In the genomic region with DNA sequence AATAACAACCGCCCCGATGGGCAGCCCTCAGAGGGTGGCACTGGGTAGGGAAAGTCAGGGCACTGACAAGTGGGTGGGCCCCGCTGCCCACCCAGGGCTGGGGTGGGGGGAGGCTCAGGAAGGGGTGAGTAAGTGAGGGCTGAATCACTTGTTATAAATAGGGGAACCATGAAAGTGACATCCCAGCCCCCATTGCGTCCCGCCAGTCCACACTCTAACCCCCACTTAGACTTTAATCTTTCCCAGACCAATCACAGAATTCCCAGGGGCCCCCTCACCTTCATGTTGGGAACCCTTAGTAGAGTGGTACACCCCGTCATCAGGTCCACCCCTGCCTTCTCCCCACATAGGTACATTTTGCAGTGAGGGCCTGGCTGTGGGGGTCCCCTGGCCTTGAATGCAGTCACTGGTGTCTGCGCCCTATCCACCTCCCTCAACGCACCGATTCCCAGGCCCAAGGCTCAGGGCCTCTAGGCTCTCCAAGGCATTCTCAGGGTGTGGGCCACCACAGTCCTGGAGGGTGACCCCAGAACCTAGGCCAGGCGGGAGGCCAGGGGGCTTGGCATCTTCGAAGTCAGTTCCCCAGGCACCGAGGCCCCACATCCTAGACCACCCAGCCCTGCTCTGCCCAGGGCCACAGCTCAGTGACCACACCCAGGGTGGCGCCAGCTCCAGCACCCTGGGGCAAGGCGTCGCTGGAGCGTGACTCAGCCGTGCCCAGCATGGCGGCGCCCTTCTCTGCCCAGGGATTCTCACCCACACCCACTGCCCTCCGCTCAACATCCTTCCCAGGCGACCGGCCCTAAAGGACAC, we compare ENCODE assay signal across 8 cellular contexts. TPM values are rescaled to one million over a fixed set of nuclear protein-coding genes. Genes with fewer than 3 reads are reported as not detected.
DNase-seq lines count a peak whose midpoint lies in the region; ATAC-seq and TF ChIP-seq lines count a peak whose summit lies in the region.

No MANE protein-coding gene starts in this region.

- ATAC-seq in CD4-positive, alpha-beta T cell (ENCODE audit: poor library complexity), result no peak
- ATAC-seq in activated CD8-positive, alpha-beta memory T cell treated with anti-CD3 and anti-CD28 coated beads, Interleukin-2, amount 10 ng/mL, durations not matched to agents 7 days and 5 days, result peak; percentile 4

- H3K27ac Mint-ChIP-seq in CD4-positive, alpha-beta T cell, result peak overlapping the region; percentile 99
- H3K27ac Mint-ChIP-seq in activated CD8-positive, alpha-beta memory T cell treated with anti-CD3 and anti-CD28 coated beads, Interleukin-2, amount 10 ng/mL, durations not matched to agents 7 days and 5 days, result peak overlapping the region; percentile 95
- H3K27ac Mint-ChIP-seq in osteocyte (ENCODE audit: unreplicated experiment), result peak overlapping the region; percentile 98

- CTCF ChIA-PET in CD4-positive, alpha-beta T cell (lab: Charles Lee), result interaction anchor here (4.4 kb wide), 1 partner anchor 22 kb away, joined by 40 read pairs; no protein-coding TSS in a partner anchor
- CTCF ChIA-PET in activated CD8-positive, alpha-beta memory T cell treated with anti-CD3 and anti-CD28 coated beads, Interleukin-2, amount 10 ng/mL, durations not matched to agents 7 days and 5 days (lab: Charles Lee), result interaction anchor here (0.6 to 5.9 kb wide), 5 partner anchors 22 to 296 kb away, joined by 3 to 50 read pairs (median 3); a partner anchor contains a TSS

- peak overlapping the region; percentile 97 for H3K27ac ChIP-seq in CD4-positive, alpha-beta T cell (ENCODE audit: low read depth, low read length)
- H3K27ac ChIP-seq in esophagus muscularis mucosa (replicated peaks in 1 of 4), result peak overlapping the region; percentile 99 to 100 (median 100)

- intact Hi-C loops in CD4-positive, alpha-beta T cell (cut with DNase I, micrococcal nuclease), result loop anchor here (2.0 to 10.0 kb wide), 2 partner anchors 51 to 685 kb away; a partner anchor contains a TSS
- intact Hi-C loops in esophagus muscularis mucosa (cut with DNase I), result loop anchor here (10.0 kb wide), 1 partner anchor 685 kb away; a partner anchor contains a TSS

- TF ChIP-seq RAD21 in Ishikawa (IDR thresholded peaks at IDR 0.05; ENCODE audit: low read depth), result peak; percentile 22; the same call in 1 of the 2 replicates

- peaks cover 8 to 47% (median 20%) of the 10 kb centered on the region in 4 donors for H3K36me3 ChIP-seq in esophagus muscularis mucosa

- H3K9me3 Mint-ChIP-seq in CD4-positive, alpha-beta T cell, result no peaks in the 10 kb centered on the region
- no peaks in the 10 kb centered on the region for H3K9me3 Mint-ChIP-seq in activated CD8-positive, alpha-beta memory T cell treated with anti-CD3 and anti-CD28 coated beads, Interleukin-2, amount 10 ng/mL, durations not matched to agents 7 days and 5 days (ENCODE audit: low read depth)
- no peaks in the 10 kb centered on the region for H3K9me3 Mint-ChIP-seq in osteocyte (ENCODE audit: unreplicated experiment)

- peaks cover 73% of the 10 kb centered on the region for H3K4me1 Mint-ChIP-seq in CD4-positive, alpha-beta T cell (ENCODE audit: low read depth)
- peaks cover 47% of the 10 kb centered on the region for H3K4me1 Mint-ChIP-seq in activated CD8-positive, alpha-beta memory T cell treated with anti-CD3 and anti-CD28 coated beads, Interleukin-2, amount 10 ng/mL, durations not matched to agents 7 days and 5 days
- H3K4me1 Mint-ChIP-seq in osteocyte (ENCODE audit: unreplicated experiment), result peaks cover 61% of the 10 kb centered on the region

- H3K27me3 ChIP-seq in CD4-positive, alpha-beta T cell (ENCODE audit: control insufficient read depth, insufficient read depth, low read length), result no peaks in the 10 kb centered on the region
- H3K27me3 ChIP-seq in esophagus muscularis mucosa, result no peaks in the 10 kb centered on the region

- TF ChIP-seq CTCF in CD4-positive, alpha-beta T cell (IDR thresholded peaks at IDR 0.05), result no peak
- TF ChIP-seq CTCF in esophagus muscularis mucosa (IDR thresholded peaks at IDR 0.05), result no peak
- TF ChIP-seq CTCF in osteocyte (IDR thresholded peaks at IDR 0.05), result no peak

- TF ChIP-seq POLR2A in esophagus muscularis mucosa (IDR thresholded peaks at IDR 0.05; ENCODE audit: low read depth), result no peak

- peaks cover 53 to 87% (median 83%) of the 10 kb centered on the region in 4 donors for H3K4me1 ChIP-seq in esophagus muscularis mucosa

- peak in 2 of 10 experiments; percentile 53 to 65 for DNase-seq in CD4-positive, alpha-beta T cell
- DNase-seq in activated CD8-positive, alpha-beta memory T cell treated with anti-CD3 and anti-CD28 coated beads, Interleukin-2, amount 10 ng/mL, durations not matched to agents 7 days and 5 days, result peak; percentile 71
- DNase-seq in esophagus muscularis mucosa (ENCODE audit: extremely low spot score), result no peak
- DNase-seq in osteocyte (ENCODE audit: extremely low spot score, unreplicated experiment), result peak; percentile 93
- DNase-seq in DMS79 treated with DMSO at 0.1 percent for 48 hours (lab: John Stamatoyannopoulos, UW), result no peak
- DNase-seq in Ammon's horn (ENCODE audit: low spot score), result no peak
- DNase-seq in cortex of kidney (lab: John Stamatoyannopoulos, UW), result no peak

- POLR2A ChIA-PET in CD4-positive, alpha-beta T cell (lab: Charles Lee), result interaction anchor here (1.1 to 2.5 kb wide), 6 partner anchors 8 to 65 kb away, joined by 4 to 10 read pairs (median 7); a partner anchor contains a TSS

- H3K4me3 ChIP-seq in esophagus muscularis mucosa, result peak overlapping the region; percentile 85 to 100 (median 100)

- TF ChIP-seq EP300 in Ishikawa (IDR thresholded peaks at IDR 0.05; ENCODE audit: borderline replicate concordance) (peak; percentile 84), esophagus muscularis mucosa (IDR thresholded peaks at IDR 0.05) (no peak)

- H3K4me3 Mint-ChIP-seq in CD4-positive, alpha-beta T cell, result peak overlapping the region; percentile 93
- H3K4me3 Mint-ChIP-seq in activated CD8-positive, alpha-beta memory T cell treated with anti-CD3 and anti-CD28 coated beads, Interleukin-2, amount 10 ng/mL, durations not matched to agents 7 days and 5 days, result peak overlapping the region; percentile 90
- H3K4me3 Mint-ChIP-seq in osteocyte (ENCODE audit: unreplicated experiment), result peak overlapping the region; percentile 92

- no peaks in the 10 kb centered on the region for H3K9me3 ChIP-seq in CD4-positive, alpha-beta T cell (ENCODE audit: control insufficient read depth, low read length)
- H3K9me3 ChIP-seq in esophagus muscularis mucosa, result no peaks in the 10 kb centered on the region

- WGBS in esophagus muscularis mucosa, result 17% methylated on average over 16 of the region's 22 CpGs

- H3K27me3 Mint-ChIP-seq in CD4-positive, alpha-beta T cell, result no peaks in the 10 kb centered on the region
- no peaks in the 10 kb centered on the region for H3K27me3 Mint-ChIP-seq in activated CD8-positive, alpha-beta memory T cell treated with anti-CD3 and anti-CD28 coated beads, Interleukin-2, amount 10 ng/mL, durations not matched to agents 7 days and 5 days
- H3K27me3 Mint-ChIP-seq in osteocyte (ENCODE audit: unreplicated experiment), result no peaks in the 10 kb centered on the region

- H3K36me3 Mint-ChIP-seq in CD4-positive, alpha-beta T cell (ENCODE audit: low read depth), result peaks cover 7% of the 10 kb centered on the region
- H3K36me3 Mint-ChIP-seq in activated CD8-positive, alpha-beta memory T cell treated with anti-CD3 and anti-CD28 coated beads, Interleukin-2, amount 10 ng/mL, durations not matched to agents 7 days and 5 days, result peaks cover 40% of the 10 kb centered on the region
- peaks cover 22% of the 10 kb centered on the region for H3K36me3 Mint-ChIP-seq in osteocyte (ENCODE audit: unreplicated experiment)

TF ChIP-seq in Ishikawa, 13 proteins besides CTCF, POLR2A, EP300 and RAD21 (continues in another document):
- TF ChIP-seq ZBTB7A (IDR thresholded peaks at IDR 0.05; ENCODE audit: low read depth) (no peak), FOXM1 (IDR thresholded peaks at IDR 0.05; ENCODE audit: borderline replicate concordance, low read depth) (peak; percentile 32; the same call in 1 of the 2 replicates), YY1 (IDR thresholded peaks at IDR 0.05; ENCODE audit: low read depth) (peak; percentile 87), TCF12 (IDR thresholded peaks at IDR 0.05; ENCODE audit: low read depth) (peak; percentile 67)
- TF ChIP-seq, protein P1, sequence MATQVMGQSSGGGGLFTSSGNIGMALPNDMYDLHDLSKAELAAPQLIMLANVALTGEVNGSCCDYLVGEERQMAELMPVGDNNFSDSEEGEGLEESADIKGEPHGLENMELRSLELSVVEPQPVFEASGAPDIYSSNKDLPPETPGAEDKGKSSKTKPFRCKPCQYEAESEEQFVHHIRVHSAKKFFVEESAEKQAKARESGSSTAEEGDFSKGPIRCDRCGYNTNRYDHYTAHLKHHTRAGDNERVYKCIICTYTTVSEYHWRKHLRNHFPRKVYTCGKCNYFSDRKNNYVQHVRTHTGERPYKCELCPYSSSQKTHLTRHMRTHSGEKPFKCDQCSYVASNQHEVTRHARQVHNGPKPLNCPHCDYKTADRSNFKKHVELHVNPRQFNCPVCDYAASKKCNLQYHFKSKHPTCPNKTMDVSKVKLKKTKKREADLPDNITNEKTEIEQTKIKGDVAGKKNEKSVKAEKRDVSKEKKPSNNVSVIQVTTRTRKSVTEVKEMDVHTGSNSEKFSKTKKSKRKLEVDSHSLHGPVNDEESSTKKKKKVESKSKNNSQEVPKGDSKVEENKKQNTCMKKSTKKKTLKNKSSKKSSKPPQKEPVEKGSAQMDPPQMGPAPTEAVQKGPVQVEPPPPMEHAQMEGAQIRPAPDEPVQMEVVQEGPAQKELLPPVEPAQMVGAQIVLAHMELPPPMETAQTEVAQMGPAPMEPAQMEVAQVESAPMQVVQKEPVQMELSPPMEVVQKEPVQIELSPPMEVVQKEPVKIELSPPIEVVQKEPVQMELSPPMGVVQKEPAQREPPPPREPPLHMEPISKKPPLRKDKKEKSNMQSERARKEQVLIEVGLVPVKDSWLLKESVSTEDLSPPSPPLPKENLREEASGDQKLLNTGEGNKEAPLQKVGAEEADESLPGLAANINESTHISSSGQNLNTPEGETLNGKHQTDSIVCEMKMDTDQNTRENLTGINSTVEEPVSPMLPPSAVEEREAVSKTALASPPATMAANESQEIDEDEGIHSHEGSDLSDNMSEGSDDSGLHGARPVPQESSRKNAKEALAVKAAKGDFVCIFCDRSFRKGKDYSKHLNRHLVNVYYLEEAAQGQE (IDR thresholded peaks at IDR 0.05; ENCODE audit: low read depth), result no peak

RNA-seq across cellular contexts. Expression of a gene that starts 36.8 kb away (rescaled TPM):
- under 1 TPM in 1 of 2 experiments, not detected in 1; 0.87 TPM for total RNA-seq in CD4-positive, alpha-beta T cell
- 1 to 10 TPM; 1.1 to 2.8 TPM for total RNA-seq in activated CD8-positive, alpha-beta memory T cell treated with anti-CD3 and anti-CD28 coated beads, Interleukin-2, amount 10 ng/mL, durations not matched to agents 7 days and 5 days
- total RNA-seq in esophagus muscularis mucosa (not detected), osteocyte (1.1 and 3.5 TPM in 2 replicates)

RNA-seq across cellular contexts. Expression of a gene that starts 44.9 kb away (rescaled TPM):
- total RNA-seq in CD4-positive, alpha-beta T cell, result 1 to 10 TPM; 3.5 to 3.8 TPM
- total RNA-seq in activated CD8-positive, alpha-beta memory T cell treated with anti-CD3 and anti-CD28 coated beads, Interleukin-2, amount 10 ng/mL, durations not matched to agents 7 days and 5 days, result 1 to 10 TPM; 8.1 to 8.4 TPM
- total RNA-seq in esophagus muscularis mucosa (10 to 100 TPM in 1 of 4 donors, 1 to 10 TPM in 3; 5.3 to 11.6 (median 7.8) TPM), osteocyte (14.0 and 15.1 TPM in 2 replicates)

Comparison
In these comparisons a context has a peak if more than half of its experiments do, and no peak if none do; other contexts are left out.
1. DNase-seq: peak in activated CD8-positive, alpha-beta memory T cell treated with anti-CD3 and anti-CD28 coated beads, Interleukin-2, amount 10 ng/mL, durations not matched to agents 7 days and 5 days (single experiment) and osteocyte (single experiment); none in esophagus muscularis mucosa (single experiment), DMS79 treated with DMSO at 0.1 percent for 48 hours (single experiment), Ammon's horn (single experiment) and cortex of kidney (single experiment).
2. Peak in every context shown above with its lines, with median percentiles within 50 percentile points of each other: H3K27ac Mint-ChIP-seq and H3K4me3 Mint-ChIP-seq.